ENCODE assay signal across 1 cellular context in genomic region chr7:1502845-1503244, GRCh38.
TF ChIP-seq lines count a peak whose summit lies in the region.

No MANE protein-coding gene starts in this region.

TF ChIP-seq in endothelial cell of umbilical vein, 7 proteins besides CTCF, POLR2A, EP300 and RAD21:
- no peak for TF ChIP-seq POLR2AphosphoS5 (IDR thresholded peaks at IDR 0.05; ENCODE audit: insufficient read depth, low read depth, low read length)
- TF ChIP-seq FOS (IDR thresholded peaks at IDR 0.05; ENCODE audit: borderline replicate concordance, insufficient read depth, low read length) = no peak
- TF ChIP-seq GATA2 (IDR thresholded peaks at IDR 0.05; ENCODE audit: insufficient read depth, insufficient read length, low read depth, low read length) = no peak
- no peak for TF ChIP-seq MAX (IDR thresholded peaks at IDR 0.05; ENCODE audit: insufficient read depth, insufficient read length)
- TF ChIP-seq MYC (IDR thresholded peaks at IDR 0.05; ENCODE audit: low read depth, low read length) = no peak
- TF ChIP-seq EZH2 (IDR thresholded peaks at IDR 0.05; ENCODE audit: borderline replicate concordance, low read depth, low read length, severe bottlenecking) = no peak
- TF ChIP-seq JUN (IDR thresholded peaks at IDR 0.05; ENCODE audit: borderline replicate concordance, insufficient read depth, insufficient read length, low read depth) = no peak
TF ChIP-seq in endothelial cell of umbilical vein: peak in this region for 0.
